ENCODE assay signal across 7 cellular contexts in the genomic region with DNA sequence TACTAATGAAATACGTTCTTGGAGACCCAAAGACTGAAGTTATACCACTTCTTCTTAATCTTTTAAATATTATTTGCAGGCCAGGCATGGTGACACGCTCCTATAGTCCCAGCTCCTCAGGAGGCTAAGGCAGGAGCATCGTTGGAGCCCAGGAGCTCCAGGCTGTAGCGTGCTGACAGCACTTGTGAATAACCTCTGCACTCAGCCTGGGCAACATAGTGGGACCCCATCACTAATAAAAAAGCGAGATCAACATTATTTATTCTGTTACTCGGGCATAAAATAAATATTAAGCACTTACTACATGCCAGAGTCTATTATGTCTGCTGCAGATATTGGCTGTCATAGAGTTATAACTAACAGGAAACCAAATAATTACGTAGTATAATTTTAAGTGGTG. TPM values are rescaled to one million over a fixed set of nuclear protein-coding genes. Genes with fewer than 3 reads are reported as not detected.
DNase-seq lines count a peak whose midpoint lies in the region; ATAC-seq and TF ChIP-seq lines count a peak whose summit lies in the region.

No MANE protein-coding gene starts in this region.

- H3K36me3 ChIP-seq in subcutaneous abdominal adipose tissue (ENCODE audit: control insufficient read depth in 5 of 5, insufficient read depth in 5 of 5, low read length in 5 of 5) = no peaks in the 10 kb centered on the region

- H3K4me3 Mint-ChIP-seq in activated T-helper 1 cell treated with anti-CD3 and anti-CD28 coated beads, Interleukin-12 subunit alpha, Interleukin-12 subunit beta, Interleukin-2, Interleukin-4 antibody, amounts not matched to agents 30 ng/mL and 10 ng/mL and 1 ng/mL, durations not matched to agents 14 hours and 24 hours and 36 hours = peak overlapping the region; percentile 93
- peak overlapping the region; percentile 91 to 99 (median 95) for H3K4me3 Mint-ChIP-seq in immature natural killer cell

- peaks cover 0 to 30% (median 29%) of the 10 kb centered on the region in 5 donors for H3K4me1 ChIP-seq in subcutaneous abdominal adipose tissue (ENCODE audit: control insufficient read depth in 5 of 5, insufficient read depth in 5 of 5, low read length in 5 of 5)

- peaks cover 41% of the 10 kb centered on the region for H3K4me1 Mint-ChIP-seq in activated T-helper 1 cell treated with anti-CD3 and anti-CD28 coated beads, Interleukin-12 subunit alpha, Interleukin-12 subunit beta, Interleukin-2, Interleukin-4 antibody, amounts not matched to agents 30 ng/mL and 10 ng/mL and 1 ng/mL, durations not matched to agents 14 hours and 24 hours and 36 hours (ENCODE audit: low read depth)
- peaks cover 37 to 50% of the 10 kb centered on the region in 2 donors for H3K4me1 Mint-ChIP-seq in immature natural killer cell

- peak overlapping the region in 4 of 5 donors; percentile 91 to 99 (median 97) for H3K9ac ChIP-seq in subcutaneous abdominal adipose tissue (ENCODE audit: low read length in 5 of 5)

- peak overlapping the region; percentile 95 for H3K4me3 ChIP-seq in HL-60 (replicated peaks; ENCODE audit: insufficient read depth, low read length)
- peak overlapping the region; percentile 90 to 99 (median 98) for H3K4me3 ChIP-seq in subcutaneous abdominal adipose tissue (ENCODE audit: low read depth in 1 of 5, low read length in 5 of 5)

- H3K27me3 ChIP-seq in HL-60 (ENCODE audit: insufficient read depth, poor library complexity, severe bottlenecking) = no peaks in the 10 kb centered on the region
- H3K27me3 ChIP-seq in subcutaneous abdominal adipose tissue (ENCODE audit: control insufficient read depth in 5 of 5, insufficient read depth in 4 of 5, low read length in 5 of 5) = no peaks in the 10 kb centered on the region

- no peak for DNase-seq in HL-60 (ENCODE audit: low read depth in 1 of 2, low spot score in 1 of 2)
- no peak for DNase-seq in activated T-helper 1 cell treated with anti-CD3 and anti-CD28 coated beads, Interleukin-12 subunit alpha, Interleukin-12 subunit beta, Interleukin-2, Interleukin-4 antibody, amounts not matched to agents 30 ng/mL and 10 ng/mL and 1 ng/mL, durations not matched to agents 14 hours and 24 hours and 36 hours (ENCODE audit: low spot score)
- DNase-seq in immature natural killer cell = no peak
- no peak for DNase-seq in putamen (ENCODE audit: low spot score)

- intact Hi-C loops in activated T-helper 1 cell treated with anti-CD3 and anti-CD28 coated beads, Interleukin-12 subunit alpha, Interleukin-12 subunit beta, Interleukin-2, Interleukin-4 antibody, amounts not matched to agents 30 ng/mL and 10 ng/mL and 1 ng/mL, durations not matched to agents 14 hours and 24 hours and 36 hours (cut with micrococcal nuclease) = loop anchor here (5.0 kb wide), 2 partner anchors 1189 to 1304 kb away; partner anchors contain the start of genes CWC15, ENDOD1 and KDM4D

- H3K36me3 Mint-ChIP-seq in activated T-helper 1 cell treated with anti-CD3 and anti-CD28 coated beads, Interleukin-12 subunit alpha, Interleukin-12 subunit beta, Interleukin-2, Interleukin-4 antibody, amounts not matched to agents 30 ng/mL and 10 ng/mL and 1 ng/mL, durations not matched to agents 14 hours and 24 hours and 36 hours (ENCODE audit: low read depth) = peaks cover 23% of the 10 kb centered on the region
- H3K36me3 Mint-ChIP-seq in immature natural killer cell = peaks cover 0 to 3% (median 0%) of the 10 kb centered on the region in 3 donors

- TF ChIP-seq CTCF in HL-60 (IDR thresholded peaks at IDR 0.05; ENCODE audit: insufficient read depth, low read length) = no peak

- H3K9me3 Mint-ChIP-seq in activated T-helper 1 cell treated with anti-CD3 and anti-CD28 coated beads, Interleukin-12 subunit alpha, Interleukin-12 subunit beta, Interleukin-2, Interleukin-4 antibody, amounts not matched to agents 30 ng/mL and 10 ng/mL and 1 ng/mL, durations not matched to agents 14 hours and 24 hours and 36 hours = no peaks in the 10 kb centered on the region
- no peaks in the 10 kb centered on the region for H3K9me3 Mint-ChIP-seq in immature natural killer cell

- H3K27me3 Mint-ChIP-seq in activated T-helper 1 cell treated with anti-CD3 and anti-CD28 coated beads, Interleukin-12 subunit alpha, Interleukin-12 subunit beta, Interleukin-2, Interleukin-4 antibody, amounts not matched to agents 30 ng/mL and 10 ng/mL and 1 ng/mL, durations not matched to agents 14 hours and 24 hours and 36 hours (ENCODE audit: insufficient read depth) = no peaks in the 10 kb centered on the region
- H3K27me3 Mint-ChIP-seq in immature natural killer cell (ENCODE audit: low read depth in 3 of 3) = peaks cover 0 to 3% (median 2%) of the 10 kb centered on the region in 3 donors

- H3K27ac ChIP-seq in HL-60 (replicated peaks) = peak overlapping the region; percentile 93; the same call in 1 of the 2 replicates
- H3K27ac ChIP-seq in subcutaneous abdominal adipose tissue (ENCODE audit: low read depth, low read length) = peak overlapping the region; percentile 94

- no peaks in the 10 kb centered on the region for H3K9me3 ChIP-seq in subcutaneous abdominal adipose tissue (ENCODE audit: control insufficient read depth in 5 of 5, low read length in 5 of 5)

- ATAC-seq in HG03139 (IDR thresholded peaks at IDR 0.05; ENCODE audit: unreplicated experiment) = no peak
- ATAC-seq in HG03175 (IDR thresholded peaks at IDR 0.05; ENCODE audit: unreplicated experiment) = no peak

- peak overlapping the region; percentile 88 for H3K27ac Mint-ChIP-seq in activated T-helper 1 cell treated with anti-CD3 and anti-CD28 coated beads, Interleukin-12 subunit alpha, Interleukin-12 subunit beta, Interleukin-2, Interleukin-4 antibody, amounts not matched to agents 30 ng/mL and 10 ng/mL and 1 ng/mL, durations not matched to agents 14 hours and 24 hours and 36 hours
- peak overlapping the region in 5 of 6 donors; percentile 86 to 97 (median 94) for H3K27ac Mint-ChIP-seq in immature natural killer cell

RNA-seq across cellular contexts. Expression of gene MED17, which starts 0.7 kb away (rescaled TPM):
- 55.8 and 59.4 TPM in 2 replicates for total RNA-seq in activated T-helper 1 cell treated with anti-CD3 and anti-CD28 coated beads, Interleukin-12 subunit alpha, Interleukin-12 subunit beta, Interleukin-2, Interleukin-4 antibody, amounts not matched to agents 30 ng/mL and 10 ng/mL and 1 ng/mL, durations not matched to agents 14 hours and 24 hours and 36 hours
- 10 to 100 TPM in 1 of 3 donors, 1 to 10 TPM in 2; 8.2 to 24.5 (median 8.8) TPM for polyA plus RNA-seq in immature natural killer cell

RNA-seq across cellular contexts. Expression of gene C11orf54, which starts 41.9 kb away (rescaled TPM):
- 19.3 and 21.6 TPM in 2 replicates for total RNA-seq in activated T-helper 1 cell treated with anti-CD3 and anti-CD28 coated beads, Interleukin-12 subunit alpha, Interleukin-12 subunit beta, Interleukin-2, Interleukin-4 antibody, amounts not matched to agents 30 ng/mL and 10 ng/mL and 1 ng/mL, durations not matched to agents 14 hours and 24 hours and 36 hours
- 10 to 100 TPM; 16.8 to 23.7 (median 21.2) TPM for polyA plus RNA-seq in immature natural killer cell

RNA-seq across cellular contexts. Expression of gene TAF1D, which starts 42.1 kb away (rescaled TPM):
- 337 and 345 TPM in 2 replicates for total RNA-seq in activated T-helper 1 cell treated with anti-CD3 and anti-CD28 coated beads, Interleukin-12 subunit alpha, Interleukin-12 subunit beta, Interleukin-2, Interleukin-4 antibody, amounts not matched to agents 30 ng/mL and 10 ng/mL and 1 ng/mL, durations not matched to agents 14 hours and 24 hours and 36 hours
- 10 to 100 TPM; 10.3 to 21.3 (median 16.2) TPM for polyA plus RNA-seq in immature natural killer cell
